Comparison of ENCODE assay signal across 2 cellular contexts in the genomic region with DNA sequence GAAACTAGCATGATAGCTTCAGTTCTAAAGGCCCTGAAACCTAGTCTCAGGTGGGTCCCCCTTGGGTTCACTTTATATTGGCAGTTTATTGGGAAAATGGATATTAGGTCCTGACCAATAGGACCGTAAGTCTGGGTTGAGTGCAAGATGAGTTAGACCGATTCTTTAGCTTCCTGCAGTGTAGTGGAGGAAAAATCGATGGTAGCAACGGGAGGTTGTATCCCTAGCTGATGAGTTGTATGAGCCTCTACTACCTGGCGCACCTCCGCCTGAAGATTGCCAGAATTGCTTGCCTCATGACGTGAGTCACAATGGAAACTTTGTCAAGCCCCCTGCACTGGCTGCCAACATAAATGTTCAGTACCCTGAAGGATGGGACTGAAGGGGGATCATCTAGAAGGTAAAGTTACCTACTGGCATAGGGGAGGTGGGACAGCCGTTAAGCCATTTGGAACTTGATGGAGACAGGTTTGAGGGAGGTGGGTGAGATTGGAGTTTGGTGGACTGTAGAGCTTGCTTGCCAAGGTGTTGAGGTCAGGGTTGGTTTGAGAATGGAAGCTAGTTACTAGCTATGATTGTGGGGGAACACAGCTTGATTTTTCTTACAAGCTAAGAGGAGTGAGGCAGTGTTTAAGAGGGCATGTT.
TF ChIP-seq lines count a peak whose summit lies in the region.

No MANE protein-coding gene starts in this region.

TF ChIP-seq in HEK293, 187 proteins besides CTCF, POLR2A, EP300 and RAD21 (continued from another document):
- TF ChIP-seq, protein P1, sequence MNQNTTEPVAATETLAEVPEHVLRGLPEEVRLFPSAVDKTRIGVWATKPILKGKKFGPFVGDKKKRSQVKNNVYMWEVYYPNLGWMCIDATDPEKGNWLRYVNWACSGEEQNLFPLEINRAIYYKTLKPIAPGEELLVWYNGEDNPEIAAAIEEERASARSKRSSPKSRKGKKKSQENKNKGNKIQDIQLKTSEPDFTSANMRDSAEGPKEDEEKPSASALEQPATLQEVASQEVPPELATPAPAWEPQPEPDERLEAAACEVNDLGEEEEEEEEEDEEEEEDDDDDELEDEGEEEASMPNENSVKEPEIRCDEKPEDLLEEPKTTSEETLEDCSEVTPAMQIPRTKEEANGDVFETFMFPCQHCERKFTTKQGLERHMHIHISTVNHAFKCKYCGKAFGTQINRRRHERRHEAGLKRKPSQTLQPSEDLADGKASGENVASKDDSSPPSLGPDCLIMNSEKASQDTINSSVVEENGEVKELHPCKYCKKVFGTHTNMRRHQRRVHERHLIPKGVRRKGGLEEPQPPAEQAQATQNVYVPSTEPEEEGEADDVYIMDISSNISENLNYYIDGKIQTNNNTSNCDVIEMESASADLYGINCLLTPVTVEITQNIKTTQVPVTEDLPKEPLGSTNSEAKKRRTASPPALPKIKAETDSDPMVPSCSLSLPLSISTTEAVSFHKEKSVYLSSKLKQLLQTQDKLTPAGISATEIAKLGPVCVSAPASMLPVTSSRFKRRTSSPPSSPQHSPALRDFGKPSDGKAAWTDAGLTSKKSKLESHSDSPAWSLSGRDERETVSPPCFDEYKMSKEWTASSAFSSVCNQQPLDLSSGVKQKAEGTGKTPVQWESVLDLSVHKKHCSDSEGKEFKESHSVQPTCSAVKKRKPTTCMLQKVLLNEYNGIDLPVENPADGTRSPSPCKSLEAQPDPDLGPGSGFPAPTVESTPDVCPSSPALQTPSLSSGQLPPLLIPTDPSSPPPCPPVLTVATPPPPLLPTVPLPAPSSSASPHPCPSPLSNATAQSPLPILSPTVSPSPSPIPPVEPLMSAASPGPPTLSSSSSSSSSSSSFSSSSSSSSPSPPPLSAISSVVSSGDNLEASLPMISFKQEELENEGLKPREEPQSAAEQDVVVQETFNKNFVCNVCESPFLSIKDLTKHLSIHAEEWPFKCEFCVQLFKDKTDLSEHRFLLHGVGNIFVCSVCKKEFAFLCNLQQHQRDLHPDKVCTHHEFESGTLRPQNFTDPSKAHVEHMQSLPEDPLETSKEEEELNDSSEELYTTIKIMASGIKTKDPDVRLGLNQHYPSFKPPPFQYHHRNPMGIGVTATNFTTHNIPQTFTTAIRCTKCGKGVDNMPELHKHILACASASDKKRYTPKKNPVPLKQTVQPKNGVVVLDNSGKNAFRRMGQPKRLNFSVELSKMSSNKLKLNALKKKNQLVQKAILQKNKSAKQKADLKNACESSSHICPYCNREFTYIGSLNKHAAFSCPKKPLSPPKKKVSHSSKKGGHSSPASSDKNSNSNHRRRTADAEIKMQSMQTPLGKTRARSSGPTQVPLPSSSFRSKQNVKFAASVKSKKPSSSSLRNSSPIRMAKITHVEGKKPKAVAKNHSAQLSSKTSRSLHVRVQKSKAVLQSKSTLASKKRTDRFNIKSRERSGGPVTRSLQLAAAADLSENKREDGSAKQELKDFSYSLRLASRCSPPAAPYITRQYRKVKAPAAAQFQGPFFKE (tag by site-specific recombination; IDR thresholded peaks at IDR 0.05; ENCODE audit: borderline replicate concordance), result no peak
- TF ChIP-seq ZNF792 (tag by site-specific recombination; IDR thresholded peaks at IDR 0.05), result no peak
- no peak for TF ChIP-seq ZNF175 (tag by site-specific recombination; IDR thresholded peaks at IDR 0.05)
- TF ChIP-seq MZF1 (tag by site-specific recombination; IDR thresholded peaks at IDR 0.05; ENCODE audit: borderline replicate concordance), result peak; percentile 51; the same call in 1 of the 2 replicates
- no peak for TF ChIP-seq ZNF768 (tag by site-specific recombination; IDR thresholded peaks at IDR 0.05)
- TF ChIP-seq ZNF501 (tag by site-specific recombination; IDR thresholded peaks at IDR 0.05), result no peak
- TF ChIP-seq ZNF2 (tag by site-specific recombination; IDR thresholded peaks at IDR 0.05), result no peak
- no peak for TF ChIP-seq GLIS2 (tag by site-specific recombination; IDR thresholded peaks at IDR 0.05)
- no peak; the same call in 1 of the 2 replicates for TF ChIP-seq ZNF121 (tag by site-specific recombination; IDR thresholded peaks at IDR 0.05)
- TF ChIP-seq HOXA7 (CRISPR knock-in tag; IDR thresholded peaks at IDR 0.05; ENCODE audit: borderline replicate concordance), result no peak
- TF ChIP-seq ZNF529 (tag by site-specific recombination; IDR thresholded peaks at IDR 0.05; ENCODE audit: insufficient replicate concordance), result no peak
- no peak for TF ChIP-seq ZNF184 (tag by site-specific recombination; IDR thresholded peaks at IDR 0.05)
- TF ChIP-seq, protein P2, sequence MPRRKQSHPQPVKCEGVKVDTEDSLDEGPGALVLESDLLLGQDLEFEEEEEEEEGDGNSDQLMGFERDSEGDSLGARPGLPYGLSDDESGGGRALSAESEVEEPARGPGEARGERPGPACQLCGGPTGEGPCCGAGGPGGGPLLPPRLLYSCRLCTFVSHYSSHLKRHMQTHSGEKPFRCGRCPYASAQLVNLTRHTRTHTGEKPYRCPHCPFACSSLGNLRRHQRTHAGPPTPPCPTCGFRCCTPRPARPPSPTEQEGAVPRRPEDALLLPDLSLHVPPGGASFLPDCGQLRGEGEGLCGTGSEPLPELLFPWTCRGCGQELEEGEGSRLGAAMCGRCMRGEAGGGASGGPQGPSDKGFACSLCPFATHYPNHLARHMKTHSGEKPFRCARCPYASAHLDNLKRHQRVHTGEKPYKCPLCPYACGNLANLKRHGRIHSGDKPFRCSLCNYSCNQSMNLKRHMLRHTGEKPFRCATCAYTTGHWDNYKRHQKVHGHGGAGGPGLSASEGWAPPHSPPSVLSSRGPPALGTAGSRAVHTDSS (tag by site-specific recombination; IDR thresholded peaks at IDR 0.05), result 0 out of 2 replicates have a peak, but pooled peaks have one; percentile 20
- TF ChIP-seq ZNF10 (tag by site-specific recombination; IDR thresholded peaks at IDR 0.05), result no peak

TF ChIP-seq in WTC11, 78 proteins besides CTCF, POLR2A, EP300 and RAD21 (continued from another document and continues in another):
- TF ChIP-seq, protein P3, sequence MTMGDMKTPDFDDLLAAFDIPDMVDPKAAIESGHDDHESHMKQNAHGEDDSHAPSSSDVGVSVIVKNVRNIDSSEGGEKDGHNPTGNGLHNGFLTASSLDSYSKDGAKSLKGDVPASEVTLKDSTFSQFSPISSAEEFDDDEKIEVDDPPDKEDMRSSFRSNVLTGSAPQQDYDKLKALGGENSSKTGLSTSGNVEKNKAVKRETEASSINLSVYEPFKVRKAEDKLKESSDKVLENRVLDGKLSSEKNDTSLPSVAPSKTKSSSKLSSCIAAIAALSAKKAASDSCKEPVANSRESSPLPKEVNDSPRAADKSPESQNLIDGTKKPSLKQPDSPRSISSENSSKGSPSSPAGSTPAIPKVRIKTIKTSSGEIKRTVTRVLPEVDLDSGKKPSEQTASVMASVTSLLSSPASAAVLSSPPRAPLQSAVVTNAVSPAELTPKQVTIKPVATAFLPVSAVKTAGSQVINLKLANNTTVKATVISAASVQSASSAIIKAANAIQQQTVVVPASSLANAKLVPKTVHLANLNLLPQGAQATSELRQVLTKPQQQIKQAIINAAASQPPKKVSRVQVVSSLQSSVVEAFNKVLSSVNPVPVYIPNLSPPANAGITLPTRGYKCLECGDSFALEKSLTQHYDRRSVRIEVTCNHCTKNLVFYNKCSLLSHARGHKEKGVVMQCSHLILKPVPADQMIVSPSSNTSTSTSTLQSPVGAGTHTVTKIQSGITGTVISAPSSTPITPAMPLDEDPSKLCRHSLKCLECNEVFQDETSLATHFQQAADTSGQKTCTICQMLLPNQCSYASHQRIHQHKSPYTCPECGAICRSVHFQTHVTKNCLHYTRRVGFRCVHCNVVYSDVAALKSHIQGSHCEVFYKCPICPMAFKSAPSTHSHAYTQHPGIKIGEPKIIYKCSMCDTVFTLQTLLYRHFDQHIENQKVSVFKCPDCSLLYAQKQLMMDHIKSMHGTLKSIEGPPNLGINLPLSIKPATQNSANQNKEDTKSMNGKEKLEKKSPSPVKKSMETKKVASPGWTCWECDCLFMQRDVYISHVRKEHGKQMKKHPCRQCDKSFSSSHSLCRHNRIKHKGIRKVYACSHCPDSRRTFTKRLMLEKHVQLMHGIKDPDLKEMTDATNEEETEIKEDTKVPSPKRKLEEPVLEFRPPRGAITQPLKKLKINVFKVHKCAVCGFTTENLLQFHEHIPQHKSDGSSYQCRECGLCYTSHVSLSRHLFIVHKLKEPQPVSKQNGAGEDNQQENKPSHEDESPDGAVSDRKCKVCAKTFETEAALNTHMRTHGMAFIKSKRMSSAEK (CRISPR knock-in tag; IDR thresholded peaks at IDR 0.05; ENCODE audit: borderline replicate concordance), result peak; percentile 99
- TF ChIP-seq, protein P4, sequence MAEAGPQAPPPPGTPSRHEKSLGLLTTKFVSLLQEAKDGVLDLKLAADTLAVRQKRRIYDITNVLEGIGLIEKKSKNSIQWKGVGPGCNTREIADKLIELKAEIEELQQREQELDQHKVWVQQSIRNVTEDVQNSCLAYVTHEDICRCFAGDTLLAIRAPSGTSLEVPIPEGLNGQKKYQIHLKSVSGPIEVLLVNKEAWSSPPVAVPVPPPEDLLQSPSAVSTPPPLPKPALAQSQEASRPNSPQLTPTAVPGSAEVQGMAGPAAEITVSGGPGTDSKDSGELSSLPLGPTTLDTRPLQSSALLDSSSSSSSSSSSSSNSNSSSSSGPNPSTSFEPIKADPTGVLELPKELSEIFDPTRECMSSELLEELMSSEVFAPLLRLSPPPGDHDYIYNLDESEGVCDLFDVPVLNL (CRISPR knock-in tag; IDR thresholded peaks at IDR 0.05; ENCODE audit: borderline replicate concordance, low read depth), result no peak
- TF ChIP-seq ZNF232 (CRISPR knock-in tag; IDR thresholded peaks at IDR 0.05) (0 out of 2 replicates have a peak, but pooled peaks have one; percentile 16), ZNF396 (CRISPR knock-in tag; IDR thresholded peaks at IDR 0.05; ENCODE audit: borderline replicate concordance) (no peak), GRHL2 (CRISPR knock-in tag; IDR thresholded peaks at IDR 0.05; ENCODE audit: insufficient replicate concordance, severe bottlenecking) (no peak), TCF7 (CRISPR knock-in tag; IDR thresholded peaks at IDR 0.05; ENCODE audit: low read depth) (no peak), SMAD4 (CRISPR knock-in tag; IDR thresholded peaks at IDR 0.05) (peak; percentile 88), FOXP1 (CRISPR knock-in tag; IDR thresholded peaks at IDR 0.05; ENCODE audit: borderline replicate concordance) (no peak), CREB1 (CRISPR knock-in tag; IDR thresholded peaks at IDR 0.05) (peak; percentile 28; the same call in 1 of the 2 replicates), CBFB (CRISPR knock-in tag; IDR thresholded peaks at IDR 0.05; ENCODE audit: low read depth) (no peak), GABPB1 (CRISPR knock-in tag; IDR thresholded peaks at IDR 0.05) (no peak), ATF1 (CRISPR knock-in tag; IDR thresholded peaks at IDR 0.05) (no peak), ZNF121 (CRISPR knock-in tag; IDR thresholded peaks at IDR 0.05) (no peak), RELA (CRISPR knock-in tag; IDR thresholded peaks at IDR 0.05; ENCODE audit: borderline replicate concordance) (no peak), TP53 (CRISPR knock-in tag; IDR thresholded peaks at IDR 0.05) (no peak)
- TF ChIP-seq, protein P5, sequence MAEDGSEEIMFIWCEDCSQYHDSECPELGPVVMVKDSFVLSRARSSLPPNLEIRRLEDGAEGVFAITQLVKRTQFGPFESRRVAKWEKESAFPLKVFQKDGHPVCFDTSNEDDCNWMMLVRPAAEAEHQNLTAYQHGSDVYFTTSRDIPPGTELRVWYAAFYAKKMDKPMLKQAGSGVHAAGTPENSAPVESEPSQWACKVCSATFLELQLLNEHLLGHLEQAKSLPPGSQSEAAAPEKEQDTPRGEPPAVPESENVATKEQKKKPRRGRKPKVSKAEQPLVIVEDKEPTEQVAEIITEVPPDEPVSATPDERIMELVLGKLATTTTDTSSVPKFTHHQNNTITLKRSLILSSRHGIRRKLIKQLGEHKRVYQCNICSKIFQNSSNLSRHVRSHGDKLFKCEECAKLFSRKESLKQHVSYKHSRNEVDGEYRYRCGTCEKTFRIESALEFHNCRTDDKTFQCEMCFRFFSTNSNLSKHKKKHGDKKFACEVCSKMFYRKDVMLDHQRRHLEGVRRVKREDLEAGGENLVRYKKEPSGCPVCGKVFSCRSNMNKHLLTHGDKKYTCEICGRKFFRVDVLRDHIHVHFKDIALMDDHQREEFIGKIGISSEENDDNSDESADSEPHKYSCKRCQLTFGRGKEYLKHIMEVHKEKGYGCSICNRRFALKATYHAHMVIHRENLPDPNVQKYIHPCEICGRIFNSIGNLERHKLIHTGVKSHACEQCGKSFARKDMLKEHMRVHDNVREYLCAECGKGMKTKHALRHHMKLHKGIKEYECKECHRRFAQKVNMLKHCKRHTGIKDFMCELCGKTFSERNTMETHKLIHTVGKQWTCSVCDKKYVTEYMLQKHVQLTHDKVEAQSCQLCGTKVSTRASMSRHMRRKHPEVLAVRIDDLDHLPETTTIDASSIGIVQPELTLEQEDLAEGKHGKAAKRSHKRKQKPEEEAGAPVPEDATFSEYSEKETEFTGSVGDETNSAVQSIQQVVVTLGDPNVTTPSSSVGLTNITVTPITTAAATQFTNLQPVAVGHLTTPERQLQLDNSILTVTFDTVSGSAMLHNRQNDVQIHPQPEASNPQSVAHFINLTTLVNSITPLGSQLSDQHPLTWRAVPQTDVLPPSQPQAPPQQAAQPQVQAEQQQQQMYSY (CRISPR knock-in tag; IDR thresholded peaks at IDR 0.05), result 0 out of 2 replicates have a peak, but pooled peaks have one; percentile 6
- TF ChIP-seq, protein P6, sequence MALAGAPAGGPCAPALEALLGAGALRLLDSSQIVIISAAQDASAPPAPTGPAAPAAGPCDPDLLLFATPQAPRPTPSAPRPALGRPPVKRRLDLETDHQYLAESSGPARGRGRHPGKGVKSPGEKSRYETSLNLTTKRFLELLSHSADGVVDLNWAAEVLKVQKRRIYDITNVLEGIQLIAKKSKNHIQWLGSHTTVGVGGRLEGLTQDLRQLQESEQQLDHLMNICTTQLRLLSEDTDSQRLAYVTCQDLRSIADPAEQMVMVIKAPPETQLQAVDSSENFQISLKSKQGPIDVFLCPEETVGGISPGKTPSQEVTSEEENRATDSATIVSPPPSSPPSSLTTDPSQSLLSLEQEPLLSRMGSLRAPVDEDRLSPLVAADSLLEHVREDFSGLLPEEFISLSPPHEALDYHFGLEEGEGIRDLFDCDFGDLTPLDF (CRISPR knock-in tag; IDR thresholded peaks at IDR 0.05), result peak; percentile 81
- TF ChIP-seq, protein P7, sequence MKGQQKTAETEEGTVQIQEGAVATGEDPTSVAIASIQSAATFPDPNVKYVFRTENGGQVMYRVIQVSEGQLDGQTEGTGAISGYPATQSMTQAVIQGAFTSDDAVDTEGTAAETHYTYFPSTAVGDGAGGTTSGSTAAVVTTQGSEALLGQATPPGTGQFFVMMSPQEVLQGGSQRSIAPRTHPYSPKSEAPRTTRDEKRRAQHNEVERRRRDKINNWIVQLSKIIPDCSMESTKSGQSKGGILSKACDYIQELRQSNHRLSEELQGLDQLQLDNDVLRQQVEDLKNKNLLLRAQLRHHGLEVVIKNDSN (CRISPR knock-in tag; IDR thresholded peaks at IDR 0.05), result peak; percentile 41; the same call in 1 of the 2 replicates
- TF ChIP-seq, protein P8, sequence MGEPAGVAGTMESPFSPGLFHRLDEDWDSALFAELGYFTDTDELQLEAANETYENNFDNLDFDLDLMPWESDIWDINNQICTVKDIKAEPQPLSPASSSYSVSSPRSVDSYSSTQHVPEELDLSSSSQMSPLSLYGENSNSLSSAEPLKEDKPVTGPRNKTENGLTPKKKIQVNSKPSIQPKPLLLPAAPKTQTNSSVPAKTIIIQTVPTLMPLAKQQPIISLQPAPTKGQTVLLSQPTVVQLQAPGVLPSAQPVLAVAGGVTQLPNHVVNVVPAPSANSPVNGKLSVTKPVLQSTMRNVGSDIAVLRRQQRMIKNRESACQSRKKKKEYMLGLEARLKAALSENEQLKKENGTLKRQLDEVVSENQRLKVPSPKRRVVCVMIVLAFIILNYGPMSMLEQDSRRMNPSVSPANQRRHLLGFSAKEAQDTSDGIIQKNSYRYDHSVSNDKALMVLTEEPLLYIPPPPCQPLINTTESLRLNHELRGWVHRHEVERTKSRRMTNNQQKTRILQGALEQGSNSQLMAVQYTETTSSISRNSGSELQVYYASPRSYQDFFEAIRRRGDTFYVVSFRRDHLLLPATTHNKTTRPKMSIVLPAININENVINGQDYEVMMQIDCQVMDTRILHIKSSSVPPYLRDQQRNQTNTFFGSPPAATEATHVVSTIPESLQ (CRISPR knock-in tag; IDR thresholded peaks at IDR 0.05), result no peak
